8 cellular contexts compared by ENCODE assay signal in genomic region chr2:231056453-231057416, GRCh38. TPM values are rescaled to one million over a fixed set of nuclear protein-coding genes. Genes with fewer than 3 reads are reported as not detected.
DNase-seq lines count a peak whose midpoint lies in the region; ATAC-seq, FAIRE-seq and TF ChIP-seq lines count a peak whose summit lies in the region.

TSS of gene PSMD1 (plus strand) at chr2:231056867. CDS start at chr2:231057026, 159 bp downstream.

- H3K27me3 ChIP-seq in BLaER1 treated with 17β-estradiol and CSF1 and Interleukin-3, amounts not matched to agents 10 nM and 100 nM = peaks cover 0 to 6% (median 0%) of the 10 kb centered on the region in 11 experiments; a peak in 2 of 22 replicates
- H3K27me3 ChIP-seq in colonic mucosa = no peaks in the 10 kb centered on the region
- H3K27me3 ChIP-seq in layer of hippocampus (ENCODE audit: control insufficient read depth, insufficient read depth, low read length) = no peaks in the 10 kb centered on the region

- H4K20me1 ChIP-seq in BLaER1 treated with 17β-estradiol and CSF1 and Interleukin-3, amounts not matched to agents 10 nM and 100 nM = peaks cover 25 to 50% (median 43%) of the 10 kb centered on the region in 11 experiments; a peak in 20 of 22 replicates

- DNase-seq in GM19239 (ENCODE audit: insufficient read length, low spot score) = peak; percentile 88
- peak; percentile 83 to 92 for DNase-seq in NCI-H526 (lab: John Stamatoyannopoulos, UW)
- peak; percentile 95 for DNase-seq in activated CD4-positive, alpha-beta T cell treated with anti-CD3 and anti-CD28 coated beads for 48 hours
- peak; percentile 95 for DNase-seq in colonic mucosa
- DNase-seq in stimulated activated CD4-positive, alpha-beta T cell treated with anti-CD3 and anti-CD28 coated beads, Interleukin-1b, Interleukin-23, amount 100 ng/mL, for 4 hours (ENCODE audit: low read depth in 2 of 2) = peak; percentile 89 to 92

- H3K9me3 ChIP-seq in BLaER1 treated with 17β-estradiol and CSF1 and Interleukin-3, amounts not matched to agents 10 nM and 100 nM (replicated peaks in 1 of 11) = no peaks in the 10 kb centered on the region
- no peaks in the 10 kb centered on the region for H3K9me3 ChIP-seq in colonic mucosa

- H3K4me2 ChIP-seq in BLaER1 treated with 17β-estradiol and CSF1 and Interleukin-3, amounts not matched to agents 10 nM and 100 nM = peak within 1 kb of the TSS; percentile 70 to 98 (median 91)

- peak; percentile 99 for FAIRE-seq in GM19239 (lab: Jason Lieb, UNC)

- peak within 1 kb of the TSS; percentile 83 to 100 (median 98) for H3K4me3 ChIP-seq in BLaER1 treated with 17β-estradiol and CSF1 and Interleukin-3, amounts not matched to agents 10 nM and 100 nM
- peak within 1 kb of the TSS; percentile 99 for H3K4me3 ChIP-seq in colonic mucosa

- H3K9ac ChIP-seq in BLaER1 treated with 17β-estradiol and CSF1 and Interleukin-3, amounts not matched to agents 10 nM and 100 nM = peak within 1 kb of the TSS; percentile 90 to 99 (median 99)
- peak within 1 kb of the TSS; percentile 69 to 89 for H3K9ac ChIP-seq in colonic mucosa (ENCODE audit: low read depth in 2 of 2, low read length in 2 of 2)

- intact Hi-C loops in colonic mucosa (cut with DNase I) = no loop called here

- peak; percentile 44 for ATAC-seq in HG03457 (IDR thresholded peaks at IDR 0.05; ENCODE audit: unreplicated experiment)

- peaks cover 9 to 28% (median 14%) of the 10 kb centered on the region in 11 experiments; a peak in 21 of 22 replicates for H3K36me3 ChIP-seq in BLaER1 treated with 17β-estradiol and CSF1 and Interleukin-3, amounts not matched to agents 10 nM and 100 nM
- no peaks in the 10 kb centered on the region for H3K36me3 ChIP-seq in colonic mucosa

- H3K27ac ChIP-seq in BLaER1 treated with 17β-estradiol and CSF1 and Interleukin-3, amounts not matched to agents 10 nM and 100 nM = peak within 1 kb of the TSS; percentile 96 to 98 (median 97)
- peak within 1 kb of the TSS; percentile 80 for H3K27ac ChIP-seq in colonic mucosa
- peak within 1 kb of the TSS; percentile 99 for H3K27ac ChIP-seq in layer of hippocampus (ENCODE audit: low read depth, low read length)

- peak; percentile 98 for TF ChIP-seq CTCF in colonic mucosa (IDR thresholded peaks at IDR 0.05)

- peaks cover 34 to 46% (median 41%) of the 10 kb centered on the region in 10 experiments for H3K4me1 ChIP-seq in BLaER1 treated with 17β-estradiol and CSF1 and Interleukin-3, amounts not matched to agents 10 nM and 100 nM
- H3K4me1 ChIP-seq in colonic mucosa = peaks cover 22% of the 10 kb centered on the region

RNA-seq across cellular contexts. Expression of gene PSMD1, which starts in this region (rescaled TPM):
- total RNA-seq in colonic mucosa = 100 to 1,000 TPM in 1 of 2 donors, 10 to 100 TPM in 1; 74.1 to 114 TPM

Comparison
In these comparisons a context has a peak if more than half of its experiments do, and no peak if none do; other contexts are left out.
1. Peak in every context shown above with its lines: DNase-seq, ATAC-seq, H3K4me3 ChIP-seq and H3K27ac ChIP-seq.